ENCODE assay signal across 8 cellular contexts in genomic region chr2:233251306-233252116, GRCh38. TPM values are rescaled to one million over a fixed set of nuclear protein-coding genes. Genes with fewer than 3 reads are reported as not detected.
DNase-seq lines count a peak whose midpoint lies in the region; ATAC-seq and TF ChIP-seq lines count a peak whose summit lies in the region.

ATG16L1 (plus strand) TSS chr2:233251673; CDS start chr2:233251828, 155 bp downstream.

- 0 to 1% (median 0%) methylated on average over 31 to 75 of the region's 75 CpGs for WGBS in adrenal gland, 4 donors
- WGBS in heart left ventricle, 4 donors = 0 to 1% (median 0%) methylated on average over 38 to 75 of the region's 75 CpGs
- 0 to 1% methylated on average over 29 to 33 of the region's 75 CpGs for WGBS in upper lobe of left lung, 2 donors

- H3K4me3 ChIP-seq in adrenal gland (peak within 1 kb of the TSS; percentile 26 to 84 (median 50)), heart left ventricle (peak within 1 kb of the TSS; percentile 73 to 99 (median 88)), upper lobe of left lung (peak within 1 kb of the TSS; percentile 96 to 99 (median 96))

- ATAC-seq in HG02870 (IDR thresholded peaks at IDR 0.05; ENCODE audit: unreplicated experiment) (peak; percentile 86), heart left ventricle (peak; percentile 99 to 100 (median 100)), upper lobe of left lung (ENCODE audit: low FRiP score in 2 of 2) (peak; percentile 100)

- H3K27ac ChIP-seq in adrenal gland (peak within 1 kb of the TSS; percentile 59 to 93 (median 83)), heart left ventricle (peak within 1 kb of the TSS in 11 of 12 donors; percentile 67 to 94 (median 85)), upper lobe of left lung (peak within 1 kb of the TSS; percentile 88 to 94 (median 90))

- H3K27me3 ChIP-seq in adrenal gland (no peaks in the 10 kb centered on the region), heart left ventricle (no peaks in the 10 kb centered on the region), upper lobe of left lung (no peaks in the 10 kb centered on the region)

- peak in 1 of 4 donors; percentile 6 for TF ChIP-seq EP300 in upper lobe of left lung (IDR thresholded peaks at IDR 0.05)

- TF ChIP-seq CTCF in GM13976 (IDR thresholded peaks at IDR 0.05; ENCODE audit: borderline replicate concordance, control extremely low read depth, extremely low read depth, insufficient read depth, missing control alignments) = peak; percentile 97
- peak; percentile 81 to 94 (median 91) for TF ChIP-seq CTCF in adrenal gland (IDR thresholded peaks at IDR 0.05)
- peak; percentile 86 to 99 (median 97) for TF ChIP-seq CTCF in heart left ventricle (IDR thresholded peaks at IDR 0.05)
- peak; percentile 85 to 99 (median 95) for TF ChIP-seq CTCF in upper lobe of left lung (IDR thresholded peaks at IDR 0.05)

- in situ Hi-C loops in GM13976 (cut with MboI; ENCODE audit: low sequenced_read_pairs, unreplicated experiment) = loop anchor here (10.0 to 25.0 kb wide), 2 partner anchors 397 to 639 kb away; no protein-coding TSS in a partner anchor

- H3K4me1 ChIP-seq in adrenal gland (replicated peaks in 1 of 2) (peaks cover 7 to 24% of the 10 kb centered on the region in 2 donors), heart left ventricle (peaks cover 0 to 75% (median 20%) of the 10 kb centered on the region in 12 donors), upper lobe of left lung (peaks cover 11 to 40% (median 16%) of the 10 kb centered on the region in 4 donors)

- DNase-seq in GM13976 (ENCODE audit: low spot score) = peak; percentile 99
- DNase-seq in NCI-H146 (lab: John Stamatoyannopoulos, UW) = peak; percentile 91
- peak; percentile 93 to 98 (median 94) for DNase-seq in T-helper 1 cell
- peak; percentile 96 to 98 (median 97) for DNase-seq in adrenal gland
- peak; percentile 94 to 98 (median 97) for DNase-seq in heart left ventricle
- DNase-seq in posterior cingulate gyrus = peak; percentile 93 to 99 (median 96)
- peak; percentile 97 for DNase-seq in upper lobe of left lung

- intact Hi-C loops in adrenal gland (cut with DNase I) (loop anchor here (5.0 to 10.0 kb wide), 3 partner anchors 397 to 647 kb away; no protein-coding TSS in a partner anchor), heart left ventricle (cut with DNase I) (loop anchor here in 9 of 10 donors (2.0 to 10.0 kb wide), 14 partner anchors 149 to 647 kb away; partner anchors contain the start of gene GIGYF2 (in 1 of the 9)), posterior cingulate gyrus (cut with DNase I) (loop anchor here (1.0 to 10.0 kb wide), 4 partner anchors 96 to 645 kb away; no protein-coding TSS in a partner anchor)

- H3K9me3 ChIP-seq in adrenal gland (replicated peaks in 1 of 3) (no peaks in the 10 kb centered on the region), heart left ventricle (no peaks in the 10 kb centered on the region), upper lobe of left lung (no peaks in the 10 kb centered on the region)

- H3K36me3 ChIP-seq in adrenal gland (replicated peaks in 1 of 2) = peaks cover 0 to 4% of the 10 kb centered on the region in 2 donors
- peaks cover 0 to 25% (median 12%) of the 10 kb centered on the region in 9 donors for H3K36me3 ChIP-seq in heart left ventricle
- H3K36me3 ChIP-seq in upper lobe of left lung = peaks cover 0 to 10% (median 5%) of the 10 kb centered on the region in 4 donors

- TF ChIP-seq POLR2A in adrenal gland (IDR thresholded peaks at IDR 0.05) (peak; percentile 75 to 87), heart left ventricle (IDR thresholded peaks at IDR 0.05) (peak in 1 of 2 donors; percentile 83), upper lobe of left lung (IDR thresholded peaks at IDR 0.05) (peak in 2 of 4 donors; percentile 52 to 87)

RNA-seq across cellular contexts. Expression of gene ATG16L1, which starts in this region (rescaled TPM):
- total RNA-seq in adrenal gland (10 to 100 TPM; 10.9 to 37.7 (median 22.6) TPM), heart left ventricle (10 to 100 TPM; 13.7 to 22.2 (median 15.8) TPM), upper lobe of left lung (10 to 100 TPM; 22.8 to 33.3 (median 26.4) TPM)
- polyA plus RNA-seq in adrenal gland (10 to 100 TPM; 10.0 to 15.9 (median 12.9) TPM), heart left ventricle (10 to 100 TPM in 1 of 2 donors, 1 to 10 TPM in 1; 7.0 to 26.7 TPM)

Comparison
In these comparisons a context has a peak if more than half of its experiments do, and no peak if none do; other contexts are left out.
1. Peak in every context shown above with its lines: DNase-seq, ATAC-seq, H3K4me3 ChIP-seq and H3K27ac ChIP-seq.